Comparison of ENCODE assay signal across 34 cellular contexts in the genomic region with DNA sequence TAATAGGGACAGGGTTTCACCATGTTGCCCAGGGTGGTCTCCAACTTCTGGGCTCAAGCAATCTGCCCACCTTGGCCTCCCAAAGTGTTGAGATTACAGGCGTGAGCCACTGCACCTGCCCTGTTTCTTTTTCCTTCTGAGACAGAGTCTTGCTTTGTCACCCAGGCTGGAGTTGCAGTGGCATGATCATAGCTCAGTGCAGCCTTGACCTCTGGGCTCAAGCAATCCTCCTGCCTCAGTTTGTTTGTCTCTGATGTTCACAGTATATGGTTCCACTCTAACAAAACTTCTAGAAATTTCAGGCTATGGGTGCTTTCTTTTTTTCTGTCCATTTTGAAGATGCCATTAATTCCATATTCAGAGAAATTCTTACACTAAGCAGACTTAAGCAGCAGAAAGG.
"Had no signal": no experiment of that assay in that cellular context is flagged by ENCODE, and none has a peak within 500 bp of the region (broad histone marks: within the 10 kb centered on the region; RNA-seq: fewer than 3 reads in every experiment).

No MANE protein-coding gene starts in this region.

- DNase-seq: Kasumi-1, KG1, MG63, MM.1S, MV-4-11, NCI-H1048, NCI-H1092, NCI-H1092 treated with DMSO at 0.1 percent for 48 hours, NCI-H1105, NCI-H1105 treated with DMSO at 0.1 percent for 48 hours, NCI-H1417, NCI-H1417 treated with DMSO at 0.1 percent for 48 hours, NCI-H1436, NCI-H1436 treated with DMSO at 0.1 percent for 48 hours, NCI-H146, NCI-H1694, NCI-H1694 treated with DMSO at 0.1 percent for 48 hours, NCI-H187, NCI-H187 treated with DMSO at 0.1 percent for 48 hours, NCI-H1930, NCI-H2029, NCI-H2029 treated with DMSO at 0.1 percent for 48 hours, NCI-H2081, NCI-H2081 treated with DMSO at 0.1 percent for 48 hours, NCI-H2107, NCI-H2171, NCI-H2171 treated with DMSO at 0.1 percent for 48 hours, NCI-H2227 treated with DMSO at 0.1 percent for 48 hours, NCI-H226, NCI-H345, NCI-H446, NCI-H446 treated with DMSO at 0.1 percent for 48 hours, NCI-H510A had no signal

- H3K9ac ChIP-seq: KMS-11 had no signal

- H3K36me3 ChIP-seq: MG63 had no signal

- H3K9me3 ChIP-seq: MG63 had no signal

- H3K4me3 ChIP-seq: MG63 had no signal

- H3K27me3 ChIP-seq: MG63 had no signal

- H3K4me2 ChIP-seq: KMS-11 had no signal

- H3K27ac ChIP-seq: KMS-11 had no signal
